ENCODE assay signal across 8 cellular contexts in the genomic region with DNA sequence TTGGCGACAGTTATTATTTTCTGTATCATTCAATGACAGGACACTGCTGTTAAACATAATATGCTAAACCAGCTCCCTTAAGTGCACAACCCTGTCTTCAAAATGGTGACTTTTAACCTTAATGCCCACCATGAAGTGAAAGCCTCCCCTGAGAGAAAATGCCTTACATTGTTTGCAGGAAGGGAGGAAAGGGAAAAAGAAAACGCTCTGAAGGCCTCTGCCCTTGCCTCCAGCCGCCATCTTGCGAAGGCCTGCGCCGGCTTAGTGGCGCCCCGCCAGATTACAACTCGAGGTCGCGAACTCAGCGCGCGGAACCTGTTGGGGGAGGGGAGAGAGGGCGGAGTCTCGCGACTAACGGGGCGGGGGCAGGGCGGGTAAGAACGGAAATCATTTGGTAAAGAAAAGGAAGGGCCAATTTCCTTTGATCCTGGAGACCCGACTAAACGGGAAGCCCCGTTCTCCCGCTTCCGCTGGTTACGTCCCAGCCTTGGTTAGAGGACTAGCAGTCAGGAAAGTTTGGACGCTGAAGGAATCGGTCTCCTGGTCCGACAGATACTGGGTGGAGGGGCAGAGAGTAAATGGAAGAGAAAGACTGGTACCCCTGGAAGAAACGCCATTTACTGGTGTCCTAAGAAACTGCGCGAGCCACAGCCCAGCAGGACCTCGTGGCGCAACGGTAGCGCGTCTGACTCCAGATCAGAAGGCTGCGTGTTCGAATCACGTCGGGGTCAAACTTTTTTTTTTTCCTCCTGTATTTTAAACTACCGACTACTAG. TPM values are rescaled to one million over a fixed set of nuclear protein-coding genes. Genes with fewer than 3 reads are reported as not detected.
A peak's percentile ranks its signal among the peaks of the same experiment; 100 is the strongest.
DNase-seq lines count a peak whose midpoint lies in the region; ATAC-seq and TF ChIP-seq lines count a peak whose summit lies in the region.

No MANE protein-coding gene starts in this region.

- peaks cover 15% of the 10 kb centered on the region for H3F3A ChIP-seq in GM23248 (ENCODE audit: insufficient read depth)

- H3K79me2 ChIP-seq in DND-41 (ENCODE audit: insufficient read depth, low read length) (no peaks in the 10 kb centered on the region), GM23248 (ENCODE audit: insufficient read depth) (no peaks in the 10 kb centered on the region)

- H3K4me3 Mint-ChIP-seq in natural killer cell = peak overlapping the region; percentile 99

- DNase-seq in DND-41 (peak; percentile 95), GM23248 (peak; percentile 96), Kasumi-1 (lab: John Stamatoyannopoulos, UW) (peak; percentile 95 to 97), RKO (ENCODE audit: low spot score) (peak; percentile 94), fibroblast of mammary gland (ENCODE audit: low read depth) (peak; percentile 90), natural killer cell (peak; percentile 91)
- peak; percentile 89 to 93 for DNase-seq in activated T-helper 1 cell treated with anti-CD3 and anti-CD28 coated beads, Interleukin-2, amount 50 U/mL, for 16 hours (ENCODE audit: low read depth in 1 of 2, low spot score in 1 of 2)
- DNase-seq in stimulated activated naive CD4-positive, alpha-beta T cell (lab: John Stamatoyannopoulos, UW) = peak; percentile 91 to 99 (median 94)

- H3K27ac Mint-ChIP-seq in natural killer cell = peak overlapping the region; percentile 100

- 1% methylated on average over 43 of the region's 43 CpGs for WGBS in GM23248 (ENCODE audit: low coverage in 1 of 2, low lambda C conversion rate in 2 of 2, missing lambda C conversion rate in 2 of 2), 2 experiments

- peaks cover 18 to 23% of the 10 kb centered on the region in 2 donors for H3K4me1 Mint-ChIP-seq in natural killer cell

- no peaks in the 10 kb centered on the region for H3K9me3 ChIP-seq in DND-41 (ENCODE audit: insufficient read depth, low read length, severe bottlenecking)
- H3K9me3 ChIP-seq in GM23248 (ENCODE audit: low read depth) = no peaks in the 10 kb centered on the region

- H3K4me2 ChIP-seq in DND-41 (ENCODE audit: insufficient read depth, low read length) (peak overlapping the region; percentile 69), GM23248 (ENCODE audit: unreplicated experiment) (peak overlapping the region; percentile 96)

- H3K27me3 ChIP-seq in DND-41 (ENCODE audit: insufficient read depth, low read length, poor library complexity) = no peaks in the 10 kb centered on the region
- H3K27me3 ChIP-seq in GM23248 (replicated peaks; ENCODE audit: insufficient read depth) = no peaks in the 10 kb centered on the region

- H3K36me3 ChIP-seq in DND-41 (ENCODE audit: insufficient read depth, low read length) (no peaks in the 10 kb centered on the region), GM23248 (ENCODE audit: low read depth) (no peaks in the 10 kb centered on the region)

- in situ Hi-C loops in GM23248 (cut with MboI) = no loop called here

- no peaks in the 10 kb centered on the region for H3K9me2 ChIP-seq in GM23248 (ENCODE audit: insufficient read depth)

- H3K9me3 Mint-ChIP-seq in natural killer cell = no peaks in the 10 kb centered on the region

- peaks cover 15% of the 10 kb centered on the region for H3K36me3 Mint-ChIP-seq in natural killer cell

- ATAC-seq in DND-41 (ENCODE audit: insufficient read depth, low read depth) (peak; percentile 78), natural killer cell (peak; percentile 88 to 96 (median 89))

- intact Hi-C loops in natural killer cell (cut with micrococcal nuclease) = loop anchor here (1.0 to 5.0 kb wide), 5 partner anchors 12 to 1699 kb away; partner anchors contain the start of genes ACTR6, APAF1 and SLC25A3

- H4K20me1 ChIP-seq in DND-41 (ENCODE audit: insufficient read depth, low read length) (no peaks in the 10 kb centered on the region), GM23248 (ENCODE audit: insufficient read depth) (no peaks in the 10 kb centered on the region)

- H3K4me1 ChIP-seq in DND-41 (ENCODE audit: insufficient read depth, low read length) = peaks cover 10% of the 10 kb centered on the region
- H3K4me1 ChIP-seq in GM23248 (ENCODE audit: insufficient read depth) = no peaks in the 10 kb centered on the region

- TF ChIP-seq CTCF in DND-41 (IDR thresholded peaks at IDR 0.05; ENCODE audit: borderline replicate concordance, extremely low read depth, low read length, poor library complexity, severe bottlenecking) (peak; percentile 14), fibroblast of mammary gland (conservative IDR thresholded peaks at IDR 0.05; ENCODE audit: control insufficient read depth, insufficient read depth, low read depth, low read length) (no peak), natural killer cell (IDR thresholded peaks at IDR 0.05) (no peak)

- peak overlapping the region; percentile 98 for H2AFZ ChIP-seq in DND-41 (ENCODE audit: low read depth, low read length)
- H2AFZ ChIP-seq in GM23248 = peak overlapping the region; percentile 93

- H3K27me3 Mint-ChIP-seq in natural killer cell (ENCODE audit: low read depth in 2 of 2) = peaks cover 8 to 11% of the 10 kb centered on the region in 2 donors

- H3K9ac ChIP-seq in DND-41 (ENCODE audit: low read depth, low read length) (peak overlapping the region; percentile 98), GM23248 (peak overlapping the region; percentile 89)

- H3K27ac ChIP-seq in DND-41 (ENCODE audit: low read length) (peak overlapping the region; percentile 100), GM23248 (peak overlapping the region; percentile 87)

- peak overlapping the region; percentile 71 to 78 for H3K4me3 ChIP-seq in DND-41 (ENCODE audit: low read depth in 1 of 2, low read length in 2 of 2)
- H3K4me3 ChIP-seq in GM23248 = peak overlapping the region; percentile 84
- H3K4me3 ChIP-seq in fibroblast of mammary gland (ENCODE audit: control insufficient read depth, low read depth, low read length) = peak overlapping the region; percentile 83

RNA-seq across cellular contexts. Expression of gene TMPO, which starts 11.6 kb away (rescaled TPM):
- total RNA-seq in GM23248 (2014; rRNA removed; shearing (Covaris generic)) = 67.5 and 68.3 TPM in 2 replicates
- 29.8 and 30.0 TPM in 2 replicates for polyA plus RNA-seq in GM23248 (2016; fragmentation: Nextera tagmentation; extraction: Ambion mirVana)
- total RNA-seq in natural killer cell = 10 to 100 TPM; 72.8 to 89.4 (median 85.5) TPM

Comparison
In these comparisons a context has a peak if more than half of its experiments do, and no peak if none do; other contexts are left out.
1. Peak in every context shown above with its lines: DNase-seq, ATAC-seq, H3K4me3 ChIP-seq and H3K27ac ChIP-seq.